14 cellular contexts compared by ENCODE assay signal in genomic region chr19:58338825-58339558, GRCh38. TPM values are rescaled to one million over a fixed set of nuclear protein-coding genes. Genes with fewer than 3 reads are reported as not detected.
DNase-seq lines count a peak whose midpoint lies in the region; ATAC-seq and TF ChIP-seq lines count a peak whose summit lies in the region.
"Had no signal": no experiment of that assay in that cellular context is flagged by ENCODE, and none has a peak within 500 bp of the region (broad histone marks: within the 10 kb centered on the region; RNA-seq: fewer than 3 reads in every experiment).

No MANE protein-coding gene starts in this region.

- no peak for ATAC-seq in central memory CD8-positive, alpha-beta T cell (replicated peaks; ENCODE audit: extremely low read depth, poor library complexity, severe bottlenecking)
- no peak for ATAC-seq in GM21528 (IDR thresholded peaks at IDR 0.05; ENCODE audit: low FRiP score, unreplicated experiment)
- ATAC-seq: activated CD4-positive, CD25-positive, alpha-beta regulatory T cell treated with anti-CD3 and anti-CD28 coated beads, Interleukin-2, amount 50 U/mL, for 24 hours; stimulated activated naive CD8-positive, alpha-beta T cell treated with anti-CD3 and anti-CD28 coated beads, Interleukin-15, amount 100 ng/mL, for 72 hours had no signal

- DNase-seq in HEK293T (ENCODE audit: extremely low spot score) = peak; percentile 26
- DNase-seq in central memory CD8-positive, alpha-beta T cell (ENCODE audit: low spot score in 2 of 2) = no peak
- peak; percentile 75 for DNase-seq in posterior vena cava (ENCODE audit: low spot score)
- no peak for DNase-seq in activated effector memory CD4-positive, alpha-beta T cell treated with anti-CD3 and anti-CD28 coated beads, Interleukin-2, amount 50 U/mL, for 16 hours
- DNase-seq: activated naive CD4-positive, alpha-beta T cell treated with anti-CD3 and anti-CD28 coated beads for 36 hours; C1 segment of cervical spinal cord; foreskin melanocyte; occipital lobe; stimulated activated naive CD8-positive, alpha-beta T cell treated with anti-CD3 and anti-CD28 coated beads, Interleukin-15, amount 100 ng/mL, for 72 hours; uterus had no signal

- POLR2A ChIA-PET in HEK293T (lab: Yijun Ruan, JAX) = interaction anchor here (1.3 kb wide), 1 partner anchor 9 kb away, joined by 4 read pairs; no protein-coding TSS in a partner anchor

- CTCF ChIA-PET in HEK293T (lab: Yijun Ruan, JAX) = no interaction called here

- H3K4me3 Mint-ChIP-seq in central memory CD8-positive, alpha-beta T cell = no peak overlapping the region
- H3K4me3 Mint-ChIP-seq: activated naive CD4-positive, alpha-beta T cell treated with anti-CD3 and anti-CD28 coated beads for 36 hours; brain; mesothelial cell of epicardium; stimulated activated naive CD8-positive, alpha-beta T cell treated with anti-CD3 and anti-CD28 coated beads, Interleukin-15, amount 100 ng/mL, for 72 hours had no signal

- H3K36me3 Mint-ChIP-seq in central memory CD8-positive, alpha-beta T cell (ENCODE audit: insufficient read depth) = peaks cover 6% of the 10 kb centered on the region

- peaks cover 6% of the 10 kb centered on the region for H3K4me1 Mint-ChIP-seq in central memory CD8-positive, alpha-beta T cell
- H3K4me1 Mint-ChIP-seq: mesothelial cell of epicardium had no signal

- no peaks in the 10 kb centered on the region for H3K27me3 Mint-ChIP-seq in central memory CD8-positive, alpha-beta T cell
- H3K27me3 Mint-ChIP-seq: stimulated activated naive CD8-positive, alpha-beta T cell treated with anti-CD3 and anti-CD28 coated beads, Interleukin-15, amount 100 ng/mL, for 72 hours had no signal

- no peaks in the 10 kb centered on the region for H3K9me3 Mint-ChIP-seq in central memory CD8-positive, alpha-beta T cell
- H3K9me3 Mint-ChIP-seq: stimulated activated naive CD8-positive, alpha-beta T cell treated with anti-CD3 and anti-CD28 coated beads, Interleukin-15, amount 100 ng/mL, for 72 hours had no signal

- intact Hi-C loops in posterior vena cava (cut with DNase I) = no loop called here

- peak overlapping the region; percentile 49 for H3K27ac Mint-ChIP-seq in central memory CD8-positive, alpha-beta T cell (ENCODE audit: low read depth)
- H3K27ac Mint-ChIP-seq: activated naive CD4-positive, alpha-beta T cell treated with anti-CD3 and anti-CD28 coated beads for 36 hours; mesothelial cell of epicardium had no signal

TF ChIP-seq in HEK293T, 16 proteins besides CTCF, POLR2A, EP300 and RAD21:
- TF ChIP-seq NFRKB (IDR thresholded peaks at IDR 0.05) (no peak), CTBP1 (IDR thresholded peaks at IDR 0.05; ENCODE audit: borderline replicate concordance) (no peak)
- TF ChIP-seq, protein P1, sequence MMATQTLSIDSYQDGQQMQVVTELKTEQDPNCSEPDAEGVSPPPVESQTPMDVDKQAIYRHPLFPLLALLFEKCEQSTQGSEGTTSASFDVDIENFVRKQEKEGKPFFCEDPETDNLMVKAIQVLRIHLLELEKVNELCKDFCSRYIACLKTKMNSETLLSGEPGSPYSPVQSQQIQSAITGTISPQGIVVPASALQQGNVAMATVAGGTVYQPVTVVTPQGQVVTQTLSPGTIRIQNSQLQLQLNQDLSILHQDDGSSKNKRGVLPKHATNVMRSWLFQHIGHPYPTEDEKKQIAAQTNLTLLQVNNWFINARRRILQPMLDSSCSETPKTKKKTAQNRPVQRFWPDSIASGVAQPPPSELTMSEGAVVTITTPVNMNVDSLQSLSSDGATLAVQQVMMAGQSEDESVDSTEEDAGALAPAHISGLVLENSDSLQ (IDR thresholded peaks at IDR 0.05) = peak; percentile 62

RNA-seq across cellular contexts. Expression of gene ZSCAN22, which starts 12.2 kb away (rescaled TPM):
- total RNA-seq in posterior vena cava = 1 to 10 TPM; 2.5 to 2.6 TPM

RNA-seq across cellular contexts. Expression of gene A1BG, which starts 14.3 kb away (rescaled TPM):
- 10 to 100 TPM; 11.7 to 17.5 TPM for total RNA-seq in posterior vena cava

RNA-seq across cellular contexts. Expression of gene ZNF497, which starts 23.6 kb away (rescaled TPM):
- under 1 TPM; 0.14 to 0.69 TPM for total RNA-seq in posterior vena cava

RNA-seq across cellular contexts. Expression of gene ERVK3-1, which starts 33.8 kb away (rescaled TPM):
- total RNA-seq in posterior vena cava = 10 to 100 TPM; 17.7 to 25.0 TPM

RNA-seq across cellular contexts. Expression of gene ZNF837, which starts 41.8 kb away (rescaled TPM):
- total RNA-seq in posterior vena cava = 1 to 10 TPM in 1 of 2 donors, under 1 TPM in 1; 0.86 to 1.0 TPM

Comparison
In these comparisons a context has a peak if more than half of its experiments do, and no peak if none do; other contexts are left out.
1. DNase-seq: peak in HEK293T (single experiment) and posterior vena cava (single experiment); none in central memory CD8-positive, alpha-beta T cell (0 of 2) and activated effector memory CD4-positive, alpha-beta T cell treated with anti-CD3 and anti-CD28 coated beads, Interleukin-2, amount 50 U/mL, for 16 hours (single experiment).